3 cellular contexts compared by ENCODE assay signal in genomic region chr4:7108046-7108625, GRCh38.
TF ChIP-seq lines count a peak whose summit lies in the region.

No MANE protein-coding gene starts in this region.

TF ChIP-seq in SK-N-SH, 30 proteins besides CTCF, POLR2A, EP300 and RAD21 (continues in another document):
- TF ChIP-seq MAX (IDR thresholded peaks at IDR 0.05; ENCODE audit: low read depth) (no peak), GATA2 (CRISPR knock-in tag; IDR thresholded peaks at IDR 0.05) (no peak), REST (IDR thresholded peaks at IDR 0.05; ENCODE audit: low read depth, low read length) (no peak), FOXM1 (IDR thresholded peaks at IDR 0.05; ENCODE audit: low read depth) (no peak), SMC3 (IDR thresholded peaks at IDR 0.05; ENCODE audit: low read depth, low read length) (no peak), USF2 (IDR thresholded peaks at IDR 0.05; ENCODE audit: borderline replicate concordance, low read depth, low read length) (no peak), RXRA (IDR thresholded peaks at IDR 0.05; ENCODE audit: borderline replicate concordance, low read depth) (no peak), NFIC (IDR thresholded peaks at IDR 0.05; ENCODE audit: borderline replicate concordance) (no peak), ZBTB33 (IDR thresholded peaks at IDR 0.05; ENCODE audit: borderline replicate concordance, low read depth) (no peak), RCOR1 (IDR thresholded peaks at IDR 0.05; ENCODE audit: low read length) (no peak), FOXJ3 (CRISPR knock-in tag; IDR thresholded peaks at IDR 0.05) (no peak)

TF ChIP-seq in SK-N-SH treated with all-trans-retinoic acid at 6 μM for 48 hours, 23 proteins besides CTCF, POLR2A, EP300 and RAD21:
- TF ChIP-seq TOX (CRISPR knock-in tag; IDR thresholded peaks at IDR 0.05; ENCODE audit: borderline replicate concordance) (no peak), SNAI2 (CRISPR knock-in tag; IDR thresholded peaks at IDR 0.05) (no peak), ZFP30 (CRISPR knock-in tag; IDR thresholded peaks at IDR 0.05) (no peak), ZC3H10 (CRISPR knock-in tag; IDR thresholded peaks at IDR 0.05) (no peak), CSDC2 (CRISPR knock-in tag; IDR thresholded peaks at IDR 0.05) (no peak), ESRRG (CRISPR knock-in tag; IDR thresholded peaks at IDR 0.05) (no peak), TSHZ2 (CRISPR knock-in tag; IDR thresholded peaks at IDR 0.05) (no peak), PPARA (CRISPR knock-in tag; IDR thresholded peaks at IDR 0.05; ENCODE audit: borderline replicate concordance) (no peak), BACH2 (CRISPR knock-in tag; IDR thresholded peaks at IDR 0.05; ENCODE audit: borderline replicate concordance) (no peak)

TF ChIP-seq in K562, 482 proteins besides CTCF, POLR2A, EP300 and RAD21:
- no peak for TF ChIP-seq CC2D1A (IDR thresholded peaks at IDR 0.05)
- TF ChIP-seq ZKSCAN1 (IDR thresholded peaks at IDR 0.05; ENCODE audit: low read depth, low read length): 0 out of 2 replicates have a peak, but pooled peaks have one; percentile 43
- no peak for TF ChIP-seq SRSF9 (IDR thresholded peaks at IDR 0.05; ENCODE audit: borderline replicate concordance, low read depth, low read length)
- TF ChIP-seq SAP30 (IDR thresholded peaks at IDR 0.05; ENCODE audit: borderline replicate concordance, insufficient read depth, low read depth, low read length, poor library complexity, severe bottlenecking): no peak
- no peak for TF ChIP-seq ZNF589 (CRISPR knock-in tag; IDR thresholded peaks at IDR 0.05; ENCODE audit: low read depth)
TF ChIP-seq in K562: peak in this region for 1.
